ENCODE assay signal across 15 cellular contexts in the genomic region with DNA sequence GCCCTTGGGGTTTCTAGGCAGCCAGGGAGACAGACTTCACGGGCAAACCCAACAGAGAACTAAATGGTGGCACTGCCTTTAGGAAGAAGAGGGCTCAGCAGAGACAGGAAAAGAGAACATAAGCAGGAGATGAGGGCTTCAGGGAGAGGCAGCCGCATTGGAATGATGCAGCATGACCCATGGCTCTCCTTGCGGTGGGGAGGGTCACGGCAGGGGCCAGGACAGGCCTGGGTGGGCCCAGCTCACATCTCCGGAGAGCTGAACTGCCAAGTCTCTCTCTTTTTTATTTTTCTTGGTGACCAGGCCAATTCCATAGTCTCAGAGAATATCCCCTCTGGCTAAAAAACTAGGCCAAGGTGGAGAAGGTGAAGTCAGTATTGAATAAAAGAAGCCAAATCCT.
DNase-seq lines count a peak whose midpoint lies in the region; ATAC-seq and TF ChIP-seq lines count a peak whose summit lies in the region.
"Had no signal": no experiment of that assay in that cellular context is flagged by ENCODE, and none has a peak within 500 bp of the region (broad histone marks: within the 10 kb centered on the region; RNA-seq: fewer than 3 reads in every experiment).

No MANE protein-coding gene starts in this region.

- H3K27me3 Mint-ChIP-seq in stimulated activated naive CD8-positive, alpha-beta T cell treated with anti-CD3 and anti-CD28 coated beads, Interleukin-15, Interleukin-2, amounts not matched to agents 100 ng/mL and 50 ng/mL, for 24 hours, result no peaks in the 10 kb centered on the region

- H3K27ac Mint-ChIP-seq in stimulated activated naive CD8-positive, alpha-beta T cell treated with anti-CD3 and anti-CD28 coated beads, Interleukin-15, Interleukin-2, amounts not matched to agents 100 ng/mL and 50 ng/mL, for 24 hours, result peak overlapping the region; percentile 66

- intact Hi-C loops in sciatic nerve (cut with DNase I), result no loop called here

- peaks cover 94% of the 10 kb centered on the region for H3K36me3 Mint-ChIP-seq in stimulated activated naive CD8-positive, alpha-beta T cell treated with anti-CD3 and anti-CD28 coated beads, Interleukin-15, Interleukin-2, amounts not matched to agents 100 ng/mL and 50 ng/mL, for 24 hours (ENCODE audit: low read depth)

- H3K4me3 ChIP-seq in fibroblast of mammary gland (ENCODE audit: control insufficient read depth, low read depth, low read length), result no peak overlapping the region
- H3K4me3 ChIP-seq: testis had no signal

- H3K9me3 Mint-ChIP-seq in stimulated activated naive CD8-positive, alpha-beta T cell treated with anti-CD3 and anti-CD28 coated beads, Interleukin-15, Interleukin-2, amounts not matched to agents 100 ng/mL and 50 ng/mL, for 24 hours, result no peaks in the 10 kb centered on the region

- no peak for ATAC-seq in stimulated activated naive CD8-positive, alpha-beta T cell treated with anti-CD3 and anti-CD28 coated beads, Interleukin-15, Interleukin-2, amounts not matched to agents 100 U/mL and 50 U/mL, for 24 hours
- ATAC-seq in sciatic nerve, result peak; percentile 78

- peaks cover 78% of the 10 kb centered on the region for H3K4me1 Mint-ChIP-seq in stimulated activated naive CD8-positive, alpha-beta T cell treated with anti-CD3 and anti-CD28 coated beads, Interleukin-15, Interleukin-2, amounts not matched to agents 100 ng/mL and 50 ng/mL, for 24 hours (ENCODE audit: low read depth)

- no peak overlapping the region for H3K4me3 Mint-ChIP-seq in stimulated activated naive CD8-positive, alpha-beta T cell treated with anti-CD3 and anti-CD28 coated beads, Interleukin-15, Interleukin-2, amounts not matched to agents 100 ng/mL and 50 ng/mL, for 24 hours

- TF ChIP-seq CTCF in fibroblast of mammary gland (conservative IDR thresholded peaks at IDR 0.05; ENCODE audit: control insufficient read depth, insufficient read depth, low read depth, low read length), result no peak

- no peak for DNase-seq in stimulated activated naive CD8-positive, alpha-beta T cell treated with anti-CD3 and anti-CD28 coated beads, Interleukin-15, Interleukin-2, amounts not matched to agents 100 U/mL and 50 U/mL, for 24 hours
- DNase-seq in fibroblast of mammary gland (ENCODE audit: low read depth) (peak; percentile 37), sciatic nerve (ENCODE audit: low spot score) (peak; percentile 77), NCI-H1048 (lab: John Stamatoyannopoulos, UW) (no peak), cerebellum (ENCODE audit: low spot score) (no peak), NK-92 (lab: John Stamatoyannopoulos, UW; ENCODE audit: unreplicated experiment) (no peak), NCI-H345 treated with DMSO at 0.1 percent for 48 hours (lab: John Stamatoyannopoulos, UW; ENCODE audit: unreplicated experiment) (no peak)
- DNase-seq: activated CD8-positive, alpha-beta memory T cell treated with anti-CD3 and anti-CD28 coated beads, Interleukin-2, amount 50 U/mL, for 48 hours; AML-193; cerebellar nuclear complex; foreskin melanocyte; stimulated activated CD4-positive, alpha-beta T cell treated with anti-CD3 and anti-CD28 coated beads, Interleukin-4, amount 100 ng/mL, for 24 hours; T1000 had no signal

Comparison
In these comparisons a context has a peak if more than half of its experiments do, and no peak if none do; other contexts are left out.
1. DNase-seq: peak in fibroblast of mammary gland (single experiment) and sciatic nerve (single experiment); none in stimulated activated naive CD8-positive, alpha-beta T cell treated with anti-CD3 and anti-CD28 coated beads, Interleukin-15, Interleukin-2, amounts not matched to agents 100 U/mL and 50 U/mL, for 24 hours (single experiment), NCI-H1048 (single experiment), cerebellum (single experiment), NK-92 (single experiment) and NCI-H345 treated with DMSO at 0.1 percent for 48 hours (single experiment).